ENCODE assay signal across 8 cellular contexts in the genomic region with DNA sequence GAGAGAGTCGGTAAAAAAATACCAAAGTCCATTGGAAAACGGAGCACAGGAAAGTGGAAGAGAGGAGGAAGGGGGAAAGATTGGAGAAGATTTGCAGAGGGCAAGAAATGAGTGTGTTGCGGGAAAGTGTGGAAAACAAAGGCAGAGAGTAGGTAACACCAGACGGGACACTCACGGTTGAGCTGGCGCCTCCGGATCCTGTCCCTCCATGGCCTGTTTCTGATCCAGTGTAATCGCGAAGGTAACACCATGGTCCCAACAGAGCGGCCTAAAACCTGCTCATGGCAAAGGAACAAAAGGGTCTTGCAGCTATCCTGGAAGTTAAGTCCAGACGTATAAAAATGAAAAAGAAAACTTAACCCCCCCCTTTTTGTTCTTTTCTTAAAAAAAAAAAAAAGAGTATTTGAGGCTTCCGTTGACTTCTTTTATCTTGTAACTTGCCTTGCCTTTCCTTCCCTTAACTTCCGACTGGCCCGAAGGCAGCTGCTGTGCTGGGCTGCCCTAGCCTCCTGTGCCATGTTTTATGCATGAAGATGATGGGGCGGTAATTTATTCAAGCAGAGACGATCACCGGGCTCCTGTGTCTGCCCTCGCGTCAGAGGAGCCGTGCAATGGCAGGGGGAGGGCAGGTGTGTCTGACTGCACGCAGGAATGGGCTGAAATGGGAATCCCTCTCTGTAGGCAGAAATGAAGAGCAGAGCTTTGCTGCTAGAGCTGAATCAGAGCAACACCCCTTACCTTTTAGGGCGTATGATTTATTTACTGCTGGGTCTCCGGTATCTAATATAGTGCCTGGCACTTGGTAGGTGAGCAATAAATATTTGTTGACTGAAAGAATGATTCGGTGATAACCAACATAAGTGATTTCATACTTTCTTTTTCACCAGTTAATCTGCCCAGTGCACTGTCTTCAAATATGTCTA.
DNase-seq lines count a peak whose midpoint lies in the region; ATAC-seq and TF ChIP-seq lines count a peak whose summit lies in the region.

No MANE protein-coding gene starts in this region.

- peaks cover 50% of the 10 kb centered on the region for H3K4me1 Mint-ChIP-seq in activated CD8-positive, alpha-beta memory T cell treated with anti-CD3 and anti-CD28 coated beads, Interleukin-2, amount 10 ng/mL, durations not matched to agents 7 days and 5 days

- no peaks in the 10 kb centered on the region for H3K27me3 Mint-ChIP-seq in activated CD8-positive, alpha-beta memory T cell treated with anti-CD3 and anti-CD28 coated beads, Interleukin-2, amount 10 ng/mL, durations not matched to agents 7 days and 5 days

- intact Hi-C loops in mucosa of descending colon (cut with DNase I, micrococcal nuclease) (no loop called here), thyroid gland (cut with DNase I) (no loop called here)

- H3K79me2 ChIP-seq in MM.1S (ENCODE audit: low read length) = no peaks in the 10 kb centered on the region

- ATAC-seq in GM18867 (IDR thresholded peaks at IDR 0.05; ENCODE audit: unreplicated experiment) = peak; percentile 63
- peak; percentile 71 for ATAC-seq in HG03354 (IDR thresholded peaks at IDR 0.05; ENCODE audit: poor library complexity, severe bottlenecking, unreplicated experiment)
- peak; percentile 63 for ATAC-seq in activated CD8-positive, alpha-beta memory T cell treated with anti-CD3 and anti-CD28 coated beads, Interleukin-2, amount 10 ng/mL, durations not matched to agents 7 days and 5 days
- peak; percentile 69 for ATAC-seq in mucosa of descending colon

- peak; percentile 64 for DNase-seq in activated CD8-positive, alpha-beta memory T cell treated with anti-CD3 and anti-CD28 coated beads, Interleukin-2, amount 10 ng/mL, durations not matched to agents 7 days and 5 days
- peak in 1 of 3 donors; percentile 19 for DNase-seq in mucosa of descending colon
- no peak for DNase-seq in thyroid gland
- DNase-seq in nucleus accumbens (lab: John Stamatoyannopoulos, UW) = no peak
- DNase-seq in MM.1S = no peak
- DNase-seq in NCI-H2196 treated with DMSO at 0.1 percent for 48 hours (lab: John Stamatoyannopoulos, UW; ENCODE audit: unreplicated experiment) = no peak

- TF ChIP-seq POLR2A in thyroid gland (IDR thresholded peaks at IDR 0.05) = no peak

- H3K27ac ChIP-seq in thyroid gland = no peak overlapping the region
- H3K27ac ChIP-seq in MM.1S (ENCODE audit: low read length) = no peak overlapping the region

- TF ChIP-seq CTCF in mucosa of descending colon (IDR thresholded peaks at IDR 0.05) (no peak), thyroid gland (IDR thresholded peaks at IDR 0.05) (no peak), MM.1S (IDR thresholded peaks at IDR 0.05; ENCODE audit: low read length) (no peak)

- CTCF ChIA-PET in activated CD8-positive, alpha-beta memory T cell treated with anti-CD3 and anti-CD28 coated beads, Interleukin-2, amount 10 ng/mL, durations not matched to agents 7 days and 5 days (lab: Charles Lee) = interaction anchor here (0.7 to 4.4 kb wide), 10 partner anchors 9 to 186 kb away, joined by 3 to 37 read pairs (median 4); no protein-coding TSS in a partner anchor

- H3K36me3 Mint-ChIP-seq in activated CD8-positive, alpha-beta memory T cell treated with anti-CD3 and anti-CD28 coated beads, Interleukin-2, amount 10 ng/mL, durations not matched to agents 7 days and 5 days = peaks cover 10% of the 10 kb centered on the region

- H3K9me3 Mint-ChIP-seq in activated CD8-positive, alpha-beta memory T cell treated with anti-CD3 and anti-CD28 coated beads, Interleukin-2, amount 10 ng/mL, durations not matched to agents 7 days and 5 days (ENCODE audit: low read depth) = no peaks in the 10 kb centered on the region

- H3K9me3 ChIP-seq in mucosa of descending colon (no peaks in the 10 kb centered on the region), thyroid gland (no peaks in the 10 kb centered on the region), MM.1S (replicated peaks; ENCODE audit: insufficient read depth, low read length) (no peaks in the 10 kb centered on the region)

- no peak overlapping the region for H3K9ac ChIP-seq in MM.1S (ENCODE audit: low read length)

- H3K36me3 ChIP-seq in mucosa of descending colon (ENCODE audit: low read depth) = no peaks in the 10 kb centered on the region
- no peaks in the 10 kb centered on the region for H3K36me3 ChIP-seq in thyroid gland
- H3K36me3 ChIP-seq in MM.1S (replicated peaks; ENCODE audit: insufficient read depth, low read length) = no peaks in the 10 kb centered on the region

- H3K27me3 ChIP-seq in thyroid gland (no peaks in the 10 kb centered on the region), MM.1S (replicated peaks; ENCODE audit: insufficient read depth, low read length) (0 out of 2 replicates have a peak, but pooled peaks cover 4% of the 10 kb centered on the region)

- peak overlapping the region; percentile 92 for H3K27ac Mint-ChIP-seq in activated CD8-positive, alpha-beta memory T cell treated with anti-CD3 and anti-CD28 coated beads, Interleukin-2, amount 10 ng/mL, durations not matched to agents 7 days and 5 days

- H3K4me2 ChIP-seq in MM.1S (ENCODE audit: low read depth, low read length) = no peak overlapping the region

- H3K4me3 Mint-ChIP-seq in activated CD8-positive, alpha-beta memory T cell treated with anti-CD3 and anti-CD28 coated beads, Interleukin-2, amount 10 ng/mL, durations not matched to agents 7 days and 5 days = peak overlapping the region; percentile 94

- H3K4me1 ChIP-seq in mucosa of descending colon (ENCODE audit: low read depth) (no peaks in the 10 kb centered on the region), thyroid gland (no peaks in the 10 kb centered on the region), MM.1S (ENCODE audit: low read length) (peaks cover 10% of the 10 kb centered on the region; the same call in 1 of the 2 replicates)

- no peak overlapping the region for H2AFZ ChIP-seq in MM.1S (ENCODE audit: low read length)

- H3F3A ChIP-seq in MM.1S (ENCODE audit: insufficient read depth, low read length) = peaks cover 13% of the 10 kb centered on the region

- no peaks in the 10 kb centered on the region for H4K20me1 ChIP-seq in MM.1S (ENCODE audit: insufficient read depth, low read length)

- WGBS in thyroid gland, 2 donors = 78 to 89% methylated on average over 24 of the region's 24 CpGs

- no peak overlapping the region for H3K4me3 ChIP-seq in mucosa of descending colon
- no peak overlapping the region for H3K4me3 ChIP-seq in thyroid gland (replicated peaks in 1 of 3)
- no peak overlapping the region for H3K4me3 ChIP-seq in MM.1S (ENCODE audit: low read length)

- no peaks in the 10 kb centered on the region for H3K9me2 ChIP-seq in MM.1S (replicated peaks; ENCODE audit: insufficient read depth, low read length)
